Comparison of ENCODE assay signal across 8 cellular contexts in genomic region chr12:121797937-121798801, GRCh38. TPM values are rescaled to one million over a fixed set of nuclear protein-coding genes. Genes with fewer than 3 reads are reported as not detected.
DNase-seq lines count a peak whose midpoint lies in the region; ATAC-seq and TF ChIP-seq lines count a peak whose summit lies in the region.

No MANE protein-coding gene starts in this region.

- no peak for ATAC-seq in GM21528 (IDR thresholded peaks at IDR 0.05; ENCODE audit: low FRiP score, unreplicated experiment)

- peak overlapping the region; percentile 100 for H3K27ac ChIP-seq in skeletal muscle tissue (ENCODE audit: low read depth, low read length)

- peak overlapping the region; percentile 33 for H3K4me3 ChIP-seq in astrocyte of the spinal cord (ENCODE audit: low read depth, low read length)
- H3K4me3 ChIP-seq in skeletal muscle tissue (ENCODE audit: low read length in 3 of 3), result peak overlapping the region; percentile 72 to 85 (median 74)

- in situ Hi-C loops in GM18951 (cut with MboI; ENCODE audit: low sequenced_read_pairs, unreplicated experiment) (no loop called here), astrocyte of the spinal cord (cut with HindIII; ENCODE audit: low sequenced_read_pairs) (no loop called here)

- TF ChIP-seq POLR2A in GM18951 (IDR thresholded peaks at IDR 0.05; ENCODE audit: extremely low read depth, insufficient read depth, insufficient read length), result peak; percentile 25

- H3K36me3 ChIP-seq in skeletal muscle tissue (ENCODE audit: control insufficient read depth in 3 of 3, insufficient read depth in 3 of 3, low read length in 3 of 3), result peaks cover 6 to 9% (median 7%) of the 10 kb centered on the region in 3 donors

- peaks cover 63 to 64% (median 63%) of the 10 kb centered on the region in 3 donors for H3K4me1 ChIP-seq in skeletal muscle tissue (ENCODE audit: control insufficient read depth in 3 of 3, insufficient read depth in 3 of 3, low read length in 3 of 3)

- no peaks in the 10 kb centered on the region for H3K27me3 ChIP-seq in skeletal muscle tissue (ENCODE audit: control insufficient read depth in 3 of 3, insufficient read depth in 3 of 3, low read length in 3 of 3)

- DNase-seq in NCI-H345 treated with DMSO at 0.1 percent for 48 hours (lab: John Stamatoyannopoulos, UW; ENCODE audit: unreplicated experiment) (peak; percentile 92), astrocyte of the spinal cord (ENCODE audit: low read depth, low spot score) (peak; percentile 54), inferior parietal cortex (ENCODE audit: extremely low spot score) (peak; percentile 27), UCSD-AML1 (lab: John Stamatoyannopoulos, UW; ENCODE audit: unreplicated experiment) (no peak), MV-4-11 (lab: John Stamatoyannopoulos, UW) (no peak)

- TF ChIP-seq CTCF in astrocyte of the spinal cord (IDR thresholded peaks at IDR 0.05; ENCODE audit: low read depth, low read length), result no peak

- H3K9me3 ChIP-seq in skeletal muscle tissue (ENCODE audit: control insufficient read depth in 3 of 3, low read length in 3 of 3), result no peaks in the 10 kb centered on the region

- H3K9ac ChIP-seq in skeletal muscle tissue (ENCODE audit: low read depth in 1 of 3, low read length in 3 of 3), result peak overlapping the region; percentile 84 to 92 (median 90)

RNA-seq across cellular contexts. Expression of gene RHOF, which starts 4.7 kb away (rescaled TPM):
- total RNA-seq in skeletal muscle tissue, result 2.1 TPM

RNA-seq across cellular contexts. Expression of gene SETD1B, which starts 5.6 kb away (rescaled TPM):
- 2.1 TPM for total RNA-seq in skeletal muscle tissue

Comparison
In these comparisons a context has a peak if more than half of its experiments do, and no peak if none do; other contexts are left out.
1. DNase-seq: peak in NCI-H345 treated with DMSO at 0.1 percent for 48 hours (single experiment), astrocyte of the spinal cord (single experiment) and inferior parietal cortex (single experiment); none in UCSD-AML1 (single experiment) and MV-4-11 (single experiment).